In the genomic region with DNA sequence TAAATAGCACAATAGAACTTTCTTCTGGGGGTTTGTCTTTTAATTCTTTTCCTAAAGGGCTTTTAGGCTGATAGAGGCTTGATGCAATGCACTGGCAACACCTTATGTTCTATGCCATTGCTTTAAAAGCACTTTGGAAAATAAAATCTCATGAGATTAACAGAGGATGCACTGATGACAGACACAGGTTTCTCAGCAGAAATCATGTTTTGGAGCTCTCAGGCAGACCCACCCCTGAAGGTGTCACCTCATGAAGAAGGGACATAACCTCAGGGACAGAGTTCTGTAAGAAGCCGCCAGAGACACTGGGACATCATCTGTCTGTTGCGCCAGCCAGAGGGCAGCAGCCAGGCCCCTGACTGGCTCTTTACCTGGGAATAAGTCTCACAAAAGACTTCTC, we compare ENCODE assay signal across 17 cellular contexts. TPM values are rescaled to one million over a fixed set of nuclear protein-coding genes. Genes with fewer than 3 reads are reported as not detected.
DNase-seq lines count a peak whose midpoint lies in the region; ATAC-seq, FAIRE-seq and TF ChIP-seq lines count a peak whose summit lies in the region.
"Had no signal": no experiment of that assay in that cellular context is flagged by ENCODE, and none has a peak within 500 bp of the region (broad histone marks: within the 10 kb centered on the region; RNA-seq: fewer than 3 reads in every experiment).

No MANE protein-coding gene starts in this region.

- H2AFZ ChIP-seq in mesenchymal stem cell (ENCODE audit: low read depth, low read length), result no peak overlapping the region

- TF ChIP-seq CTCF in A549 (IDR thresholded peaks at IDR 0.05) (no peak), natural killer cell (IDR thresholded peaks at IDR 0.05) (no peak)
- TF ChIP-seq CTCF in activated CD8-positive, alpha-beta T cell treated with anti-CD3 and anti-CD28 coated beads for 36 hours (IDR thresholded peaks at IDR 0.05), result no peak

- H3K4me3 ChIP-seq in A549 (no peak overlapping the region), mesenchymal stem cell (ENCODE audit: insufficient read depth in 1 of 2, low read depth in 1 of 2, low read length in 2 of 2) (no peak overlapping the region)
- no peak overlapping the region; a peak in 1 of 20 replicates for H3K4me3 ChIP-seq in BLaER1 treated with 17β-estradiol and CSF1 and Interleukin-3, amounts not matched to agents 10 nM and 100 nM
- H3K4me3 ChIP-seq: SJCRH30 had no signal

- H3K36me3 Mint-ChIP-seq in activated CD8-positive, alpha-beta T cell treated with anti-CD3 and anti-CD28 coated beads for 36 hours (ENCODE audit: low read depth), result peaks cover 7% of the 10 kb centered on the region
- H3K36me3 Mint-ChIP-seq in natural killer cell, result no peaks in the 10 kb centered on the region

- H3K4me1 ChIP-seq in A549 (no peaks in the 10 kb centered on the region), mesenchymal stem cell (ENCODE audit: control insufficient read depth, insufficient read depth, low read depth, low read length) (peaks cover 6% of the 10 kb centered on the region)
- peaks cover 14 to 68% (median 60%) of the 10 kb centered on the region in 10 experiments for H3K4me1 ChIP-seq in BLaER1 treated with 17β-estradiol and CSF1 and Interleukin-3, amounts not matched to agents 10 nM and 100 nM
- H3K4me1 ChIP-seq: SJCRH30 had no signal

- no peak overlapping the region for H3K14ac ChIP-seq in mesenchymal stem cell (ENCODE audit: low read length in 2 of 2)

- H3K4me2 ChIP-seq in A549 (no peak overlapping the region), mesenchymal stem cell (ENCODE audit: low read length, poor library complexity, severe bottlenecking) (no peak overlapping the region)
- peak overlapping the region in 10 of 11 experiments; percentile 70 to 95 (median 88); a peak in 18 of 22 replicates for H3K4me2 ChIP-seq in BLaER1 treated with 17β-estradiol and CSF1 and Interleukin-3, amounts not matched to agents 10 nM and 100 nM

- peaks cover 55% of the 10 kb centered on the region for H3K4me1 Mint-ChIP-seq in activated CD8-positive, alpha-beta T cell treated with anti-CD3 and anti-CD28 coated beads for 36 hours (ENCODE audit: low read depth)
- peaks cover 31 to 68% of the 10 kb centered on the region in 2 donors for H3K4me1 Mint-ChIP-seq in natural killer cell

- CTCF ChIA-PET in A549 (lab: Yijun Ruan, JAX), result interaction anchor here (1.0 to 3.8 kb wide), 3 partner anchors 9 to 42 kb away, joined by 3 to 23 read pairs (median 5); no protein-coding TSS in a partner anchor
- CTCF ChIA-PET in activated CD8-positive, alpha-beta T cell treated with anti-CD3 and anti-CD28 coated beads for 36 hours (lab: Charles Lee), result no interaction called here

- H3K79me1 ChIP-seq in mesenchymal stem cell (replicated peaks; ENCODE audit: low read length, poor library complexity, severe bottlenecking), result peaks cover 4% of the 10 kb centered on the region

- DNase-seq in A549 (ENCODE audit: low read depth in 1 of 2, low spot score in 1 of 2) (no peak), mesenchymal stem cell (no peak), KBM-7 (no peak), natural killer cell (no peak), DMS153 (lab: John Stamatoyannopoulos, UW) (no peak)
- DNase-seq in activated CD8-positive, alpha-beta T cell treated with anti-CD3 and anti-CD28 coated beads for 36 hours, result no peak
- DNase-seq: GOT3, KG1, NCI-H1048, NCI-H1436 treated with DMSO at 0.1 percent for 48 hours, NCI-H2029 treated with DMSO at 0.1 percent for 48 hours, NCI-H2171 treated with DMSO at 0.1 percent for 48 hours, NCI-H748 treated with DMSO at 0.1 percent for 48 hours, PC-3, SJCRH30 had no signal

- peak; percentile 34 to 38; a peak in 2 of 6 replicates for ATAC-seq in A549
- ATAC-seq in activated CD8-positive, alpha-beta T cell treated with anti-CD3 and anti-CD28 coated beads for 36 hours, result peak; percentile 7
- no peak for ATAC-seq in natural killer cell
- ATAC-seq: PC-3 had no signal

- no peak overlapping the region for H4K8ac ChIP-seq in mesenchymal stem cell (ENCODE audit: low read length)

- H3K27me3 Mint-ChIP-seq in activated CD8-positive, alpha-beta T cell treated with anti-CD3 and anti-CD28 coated beads for 36 hours, result no peaks in the 10 kb centered on the region
- no peaks in the 10 kb centered on the region for H3K27me3 Mint-ChIP-seq in natural killer cell (ENCODE audit: low read depth in 2 of 2)
- H3K27me3 Mint-ChIP-seq: B cell had no signal

- H3K23ac ChIP-seq in mesenchymal stem cell (ENCODE audit: low read length in 2 of 2), result no peak overlapping the region

- H4K91ac ChIP-seq in mesenchymal stem cell (ENCODE audit: low read length), result no peak overlapping the region

- H3K9me3 ChIP-seq in A549, result no peaks in the 10 kb centered on the region
- peaks cover 0 to 6% (median 0%) of the 10 kb centered on the region in 11 experiments; a peak in 2 of 22 replicates for H3K9me3 ChIP-seq in BLaER1 treated with 17β-estradiol and CSF1 and Interleukin-3, amounts not matched to agents 10 nM and 100 nM (replicated peaks in 1 of 11)
- H3K9me3 ChIP-seq in mesenchymal stem cell (ENCODE audit: control insufficient read depth, low read length), result no peaks in the 10 kb centered on the region

- peaks cover 0 to 5% (median 0%) of the 10 kb centered on the region in 11 experiments; a peak in 1 of 22 replicates for H3K36me3 ChIP-seq in BLaER1 treated with 17β-estradiol and CSF1 and Interleukin-3, amounts not matched to agents 10 nM and 100 nM
- H3K36me3 ChIP-seq in mesenchymal stem cell (ENCODE audit: control insufficient read depth in 1 of 2, insufficient read depth in 2 of 2, low read depth in 1 of 2, low read length in 2 of 2), result peaks cover 14 to 18% of the 10 kb centered on the region in 2 experiments
- H3K36me3 ChIP-seq: SJCRH30 had no signal

- H2BK5ac ChIP-seq in mesenchymal stem cell (ENCODE audit: low read depth, low read length, poor library complexity, severe bottlenecking), result no peak overlapping the region

- intact Hi-C loops in activated CD8-positive, alpha-beta T cell treated with anti-CD3 and anti-CD28 coated beads for 36 hours (cut with micrococcal nuclease), result no loop called here
- intact Hi-C loops in natural killer cell (cut with micrococcal nuclease), result no loop called here

- peak overlapping the region; percentile 76 for H2AK5ac ChIP-seq in mesenchymal stem cell (ENCODE audit: low read length, severe bottlenecking)

- no peak overlapping the region for H2BK15ac ChIP-seq in mesenchymal stem cell (ENCODE audit: low read depth, poor library complexity, severe bottlenecking)

- H3K4ac ChIP-seq in mesenchymal stem cell (ENCODE audit: low read depth in 1 of 2, low read length in 2 of 2), result no peak overlapping the region

- POLR2A ChIA-PET in A549 (lab: Yijun Ruan, JAX), result no interaction called here
- POLR2A ChIA-PET in activated CD8-positive, alpha-beta T cell treated with anti-CD3 and anti-CD28 coated beads for 36 hours (lab: Charles Lee), result interaction anchor here (1.0 to 5.3 kb wide), 5 partner anchors 9 to 100 kb away, joined by 3 to 37 read pairs (median 4); a partner anchor contains a TSS

- H3K27me3 ChIP-seq in BLaER1 treated with 17β-estradiol and CSF1 and Interleukin-3, amounts not matched to agents 10 nM and 100 nM, result 0 out of 22 replicates have a peak, but pooled peaks cover 0 to 3% (median 0%) of the 10 kb centered on the region in 11 experiments
- no peaks in the 10 kb centered on the region for H3K27me3 ChIP-seq in mesenchymal stem cell (ENCODE audit: control insufficient read depth in 1 of 2, insufficient read depth in 1 of 2, low read length in 2 of 2)
- H3K27me3 ChIP-seq: SJCRH30 had no signal

- H3K27ac Mint-ChIP-seq in activated CD8-positive, alpha-beta T cell treated with anti-CD3 and anti-CD28 coated beads for 36 hours, result no peak overlapping the region
- H3K27ac Mint-ChIP-seq in natural killer cell, result no peak overlapping the region
- H3K27ac Mint-ChIP-seq: B cell had no signal

- H3K27ac ChIP-seq in A549, result no peak overlapping the region
- H3K27ac ChIP-seq in BLaER1 treated with 17β-estradiol and CSF1 and Interleukin-3, amounts not matched to agents 10 nM and 100 nM, result peak overlapping the region in 1 of 11 experiments; percentile 46; a peak in 1 of 22 replicates
- no peak overlapping the region for H3K27ac ChIP-seq in mesenchymal stem cell (ENCODE audit: low read length, poor library complexity, severe bottlenecking)
- H3K27ac ChIP-seq: SJCRH30 had no signal

- no peak for FAIRE-seq in A549 (lab: Jason Lieb, UNC)

- no peak for TF ChIP-seq RAD21 in A549 (conservative IDR thresholded peaks at IDR 0.05 in 1 of 2, IDR thresholded peaks at IDR 0.05 in 1 of 2)

- 87% methylated on average over 2 of the region's 2 CpGs for WGBS in A549 (ENCODE audit: missing lambda C conversion rate)
- WGBS in mesenchymal stem cell, result 100% methylated on average over 1 of the region's 2 CpGs

- no peaks in the 10 kb centered on the region for H4K20me1 ChIP-seq in BLaER1 treated with 17β-estradiol and CSF1 and Interleukin-3, amounts not matched to agents 10 nM and 100 nM

- H3K4me3 Mint-ChIP-seq in activated CD8-positive, alpha-beta T cell treated with anti-CD3 and anti-CD28 coated beads for 36 hours, result no peak overlapping the region
- no peak overlapping the region for H3K4me3 Mint-ChIP-seq in natural killer cell
- H3K4me3 Mint-ChIP-seq: B cell had no signal

- H2BK120ac ChIP-seq in mesenchymal stem cell (ENCODE audit: low read depth, low read length), result no peak overlapping the region

- in situ Hi-C loops in KBM-7 (cut with MboI; ENCODE audit: low pct_unique_long_range_greater_than_20kb, low sequenced_read_pairs), result no loop called here

- H3K9ac ChIP-seq in BLaER1 treated with 17β-estradiol and CSF1 and Interleukin-3, amounts not matched to agents 10 nM and 100 nM, result peak overlapping the region in 2 of 11 experiments; percentile 12 to 69; a peak in 2 of 22 replicates
- H3K9ac ChIP-seq in mesenchymal stem cell (ENCODE audit: low read length), result no peak overlapping the region

- TF ChIP-seq EP300 in A549 (IDR thresholded peaks at IDR 0.05), result no peak

- TF ChIP-seq POLR2A in A549 (IDR thresholded peaks at IDR 0.05; ENCODE audit: low read length), result no peak

- no peak overlapping the region for H2BK12ac ChIP-seq in mesenchymal stem cell (ENCODE audit: low read length in 2 of 2)

- no peak overlapping the region for H3K18ac ChIP-seq in mesenchymal stem cell (ENCODE audit: low read depth in 1 of 2, low read length in 2 of 2)

- H3K9me3 Mint-ChIP-seq in activated CD8-positive, alpha-beta T cell treated with anti-CD3 and anti-CD28 coated beads for 36 hours, result peaks cover 2% of the 10 kb centered on the region
- H3K9me3 Mint-ChIP-seq in natural killer cell, result no peaks in the 10 kb centered on the region

RNA-seq across cellular contexts. Expression of a gene that starts 27.7 kb away (rescaled TPM):
- 35.3 and 44.8 TPM in 2 replicates for polyA plus RNA-seq in A549 (2011; rRNA removed)
- polyA plus RNA-seq in A549 (2012; cell fraction: cytosol; rRNA removed), result 28.3 and 41.2 TPM in 2 replicates
- polyA plus RNA-seq in A549 (2012; cell fraction: nucleus; rRNA removed), result 102 and 117 TPM in 2 replicates
- polyA plus RNA-seq in A549 (2017; fragmentation: RNase III; extraction: RNeasy Plus Mini Kit Qiagen cat#74134 plus additional on column Dnase treatment), result 27.4 to 33.2 TPM (median 28.4 TPM) in 3 replicates
- 69.1 and 93.8 TPM in 2 replicates for polyA minus RNA-seq in A549 (2011; rRNA and poly(A)+ RNA removed)
- total RNA-seq in activated CD8-positive, alpha-beta T cell treated with anti-CD3 and anti-CD28 coated beads for 36 hours, result 1 to 10 TPM; 4.0 to 4.1 TPM
- 1.7 TPM for polyA plus RNA-seq in mesenchymal stem cell (2013, experiment 1 of 2)
- 1.7 TPM for polyA plus RNA-seq in mesenchymal stem cell (2013, experiment 2 of 2)
- 1 to 10 TPM; 1.6 to 5.0 (median 3.9) TPM for total RNA-seq in natural killer cell

Comparison
In these comparisons a context has a peak if more than half of its experiments do, and no peak if none do; other contexts are left out.
1. ATAC-seq: peak in A549 (2 of 2) and activated CD8-positive, alpha-beta T cell treated with anti-CD3 and anti-CD28 coated beads for 36 hours (single experiment); none in natural killer cell (0 of 3).
2. H3K4me2 ChIP-seq: peak in BLaER1 treated with 17β-estradiol and CSF1 and Interleukin-3, amounts not matched to agents 10 nM and 100 nM (10 of 11); none in A549 (single experiment) and mesenchymal stem cell (single experiment).